Comparison of ENCODE assay signal across 17 cellular contexts in genomic region chr10:5567477-5567876, GRCh38. TPM values are rescaled to one million over a fixed set of nuclear protein-coding genes. Genes with fewer than 3 reads are reported as not detected.
DNase-seq lines count a peak whose midpoint lies in the region; ATAC-seq, FAIRE-seq and TF ChIP-seq lines count a peak whose summit lies in the region.
"Had no signal": no experiment of that assay in that cellular context is flagged by ENCODE, and none has a peak within 500 bp of the region (broad histone marks: within the 10 kb centered on the region; RNA-seq: fewer than 3 reads in every experiment).

No MANE protein-coding gene starts in this region.

- no peak for ATAC-seq in PC-3
- ATAC-seq in gastrocnemius medialis = no peak
- ATAC-seq in heart left ventricle = no peak
- no peak for ATAC-seq in HG02623 (IDR thresholded peaks at IDR 0.05; ENCODE audit: unreplicated experiment)
- ATAC-seq: HCT116 had no signal

- TF ChIP-seq CTCF in mammary epithelial cell (conservative IDR thresholded peaks at IDR 0.05 in 1 of 2, IDR thresholded peaks at IDR 0.05 in 1 of 2; ENCODE audit: extremely low read depth in 1 of 2, insufficient read depth in 1 of 2, low read depth in 1 of 2, low read length in 2 of 2) (no peak), breast epithelium (IDR thresholded peaks at IDR 0.05) (no peak), PC-3 (conservative IDR thresholded peaks at IDR 0.05; ENCODE audit: low read depth, low read length) (no peak), gastrocnemius medialis (IDR thresholded peaks at IDR 0.05 in 4 of 5, conservative IDR thresholded peaks at IDR 0.05 in 1 of 5) (no peak), heart left ventricle (IDR thresholded peaks at IDR 0.05) (no peak)

- no peak for DNase-seq in mammary epithelial cell
- DNase-seq in breast epithelium (ENCODE audit: low spot score in 2 of 2) = no peak
- no peak for DNase-seq in PC-3
- DNase-seq in epithelial cell of prostate (ENCODE audit: low read depth, low spot score) = no peak
- peak; percentile 62 for DNase-seq in small intestine
- no peak for DNase-seq in gastrocnemius medialis
- DNase-seq in heart left ventricle = no peak
- DNase-seq: 8988T, AML-193, Calu3, DMS 273 treated with DMSO at 0.1 percent for 48 hours had no signal

- H3K27me3 ChIP-seq in mammary epithelial cell (ENCODE audit: insufficient read depth, low read length) (no peaks in the 10 kb centered on the region), breast epithelium (no peaks in the 10 kb centered on the region), PC-3 (ENCODE audit: low read length) (no peaks in the 10 kb centered on the region), small intestine (ENCODE audit: control insufficient read depth in 2 of 2, insufficient read depth in 2 of 2, low read length in 2 of 2) (no peaks in the 10 kb centered on the region), gastrocnemius medialis (no peaks in the 10 kb centered on the region), heart left ventricle (no peaks in the 10 kb centered on the region)
- H3K27me3 ChIP-seq: BLaER1 had no signal

- intact Hi-C loops in mammary epithelial cell (cut with micrococcal nuclease) (loop anchor here (5.0 kb wide), 1 partner anchor 125 kb away; no protein-coding TSS in a partner anchor), breast epithelium (cut with DNase I; ENCODE audit: low total_unique reads) (no loop called here), PC-3 (cut with micrococcal nuclease) (no loop called here), gastrocnemius medialis (cut with DNase I; ENCODE audit: low total_unique reads) (no loop called here), heart left ventricle (cut with DNase I) (no loop called here)

- in situ Hi-C loops in mammary epithelial cell (cut with MboI; ENCODE audit: low sequenced_read_pairs in 2 of 2) = no loop called here
- in situ Hi-C loops in gastrocnemius medialis (cut with MboI; ENCODE audit: low sequenced_read_pairs in 4 of 4) = no loop called here

- WGBS in mammary epithelial cell (ENCODE audit: low coverage, missing lambda C conversion rate) = 100% methylated on average over 2 of the region's 2 CpGs
- 15 to 68% (median 46%) methylated on average over 2 of the region's 2 CpGs for WGBS in small intestine, 3 donors
- whole genome bisulfite sequencing in heart left ventricle, 4 donors = 94 to 97% (median 96%) methylated on average over 2 of the region's 2 CpGs

- H3K9ac ChIP-seq in mammary epithelial cell (ENCODE audit: insufficient read depth, low read length) (peak overlapping the region; percentile 90), PC-3 (ENCODE audit: low read length) (no peak overlapping the region)
- H3K9ac ChIP-seq: BLaER1 had no signal

- H4K20me1 ChIP-seq in mammary epithelial cell (ENCODE audit: insufficient read depth, low read length) (no peaks in the 10 kb centered on the region), PC-3 (ENCODE audit: low read length) (no peaks in the 10 kb centered on the region)
- H4K20me1 ChIP-seq: BLaER1 had no signal

- peak overlapping the region; percentile 100 for H3K27ac ChIP-seq in mammary epithelial cell (ENCODE audit: insufficient read depth, low read depth, low read length)
- H3K27ac ChIP-seq in breast epithelium = no peak overlapping the region
- H3K27ac ChIP-seq in PC-3 (ENCODE audit: low read length) = peak overlapping the region; percentile 88
- peak overlapping the region; percentile 100 for H3K27ac ChIP-seq in epithelial cell of prostate
- H3K27ac ChIP-seq in small intestine (ENCODE audit: low read depth in 1 of 2, low read length in 1 of 2) = no peak overlapping the region
- no peak overlapping the region for H3K27ac ChIP-seq in gastrocnemius medialis
- no peak overlapping the region for H3K27ac ChIP-seq in heart left ventricle
- H3K27ac ChIP-seq: BLaER1 had no signal

- POLR2A ChIA-PET in PC-3 (lab: Charles Lee; ENCODE audit: unreplicated experiment) = no interaction called here

- H3F3A ChIP-seq in PC-3 (ENCODE audit: low read length, unreplicated experiment) = no peaks in the 10 kb centered on the region

- TF ChIP-seq POLR2A in breast epithelium (IDR thresholded peaks at IDR 0.05) = no peak
- no peak for TF ChIP-seq POLR2A in gastrocnemius medialis (IDR thresholded peaks at IDR 0.05)
- TF ChIP-seq POLR2A in heart left ventricle (IDR thresholded peaks at IDR 0.05) = no peak

- H3K4me3 ChIP-seq in mammary epithelial cell (replicated peaks in 1 of 3; ENCODE audit: insufficient read depth in 1 of 3, low read depth in 2 of 3, low read length in 3 of 3) (no peak overlapping the region), breast epithelium (no peak overlapping the region), PC-3 (ENCODE audit: low read length) (no peak overlapping the region), small intestine (ENCODE audit: low read depth in 1 of 2, low read length in 2 of 2) (no peak overlapping the region), gastrocnemius medialis (no peak overlapping the region), heart left ventricle (no peak overlapping the region)
- H3K4me3 ChIP-seq: BLaER1 had no signal

- BruUV-seq in mammary epithelial cell (replicated peaks; lab: Mats Ljungman, UMichigan) (no TSS peak), PC-3 (replicated peaks; lab: Mats Ljungman, UMichigan) (no TSS peak)

- peaks cover 49% of the 10 kb centered on the region for H3K4me1 ChIP-seq in mammary epithelial cell (ENCODE audit: insufficient read depth, low read length)
- H3K4me1 ChIP-seq in breast epithelium = no peaks in the 10 kb centered on the region
- peaks cover 42% of the 10 kb centered on the region for H3K4me1 ChIP-seq in PC-3 (ENCODE audit: insufficient read depth, low read length)
- H3K4me1 ChIP-seq in small intestine (ENCODE audit: control insufficient read depth in 2 of 2, insufficient read depth in 1 of 2, low read depth in 1 of 2, low read length in 1 of 2) = peaks cover 0 to 4% of the 10 kb centered on the region in 2 donors
- no peaks in the 10 kb centered on the region for H3K4me1 ChIP-seq in gastrocnemius medialis
- peaks cover 0 to 13% (median 0%) of the 10 kb centered on the region in 12 donors for H3K4me1 ChIP-seq in heart left ventricle
- H3K4me1 ChIP-seq: BLaER1 had no signal

- H3K4me2 ChIP-seq in mammary epithelial cell (ENCODE audit: insufficient read depth, low read depth, low read length) (no peak overlapping the region), PC-3 (ENCODE audit: low read length) (no peak overlapping the region)
- H3K4me2 ChIP-seq: BLaER1 had no signal

- H3K36me3 ChIP-seq in mammary epithelial cell (ENCODE audit: insufficient read depth, low read length) = no peaks in the 10 kb centered on the region
- H3K36me3 ChIP-seq in breast epithelium = no peaks in the 10 kb centered on the region
- H3K36me3 ChIP-seq in PC-3 (ENCODE audit: low read depth, low read length) = no peaks in the 10 kb centered on the region
- no peaks in the 10 kb centered on the region for H3K36me3 ChIP-seq in small intestine (ENCODE audit: control insufficient read depth in 2 of 2, insufficient read depth in 2 of 2, low read length in 2 of 2)
- H3K36me3 ChIP-seq in gastrocnemius medialis = no peaks in the 10 kb centered on the region
- no peaks in the 10 kb centered on the region for H3K36me3 ChIP-seq in heart left ventricle
- H3K36me3 ChIP-seq: BLaER1 had no signal

- H3K9me2 ChIP-seq in PC-3 (replicated peaks; ENCODE audit: low read length) = no peaks in the 10 kb centered on the region

- H2AFZ ChIP-seq in mammary epithelial cell (ENCODE audit: low read depth, low read length) (no peak overlapping the region), PC-3 (ENCODE audit: low read length) (no peak overlapping the region)

- CTCF ChIA-PET in mammary epithelial cell (lab: Charles Lee; ENCODE audit: low non-redundant PET) (no interaction called here), PC-3 (lab: Charles Lee) (interaction anchor here (0.7 kb wide), 1 partner anchor 120 kb away, joined by 4 read pairs; no protein-coding TSS in a partner anchor)

- dilution Hi-C loops in mammary epithelial cell (cut with HindIII; ENCODE audit: low sequenced_read_pairs) = no loop called here

- H3K79me2 ChIP-seq in mammary epithelial cell (ENCODE audit: insufficient read depth, low read length) (no peaks in the 10 kb centered on the region), PC-3 (ENCODE audit: low read length) (no peaks in the 10 kb centered on the region)

- no peak for FAIRE-seq in small intestine (lab: Jason Lieb, UNC)

- H3K9me3 ChIP-seq in mammary epithelial cell (replicated peaks; ENCODE audit: insufficient read depth, low read length) = no peaks in the 10 kb centered on the region
- H3K9me3 ChIP-seq in breast epithelium = no peaks in the 10 kb centered on the region
- no peaks in the 10 kb centered on the region for H3K9me3 ChIP-seq in PC-3 (ENCODE audit: low read length)
- no peaks in the 10 kb centered on the region for H3K9me3 ChIP-seq in small intestine (ENCODE audit: control insufficient read depth, low read depth)
- no peaks in the 10 kb centered on the region for H3K9me3 ChIP-seq in gastrocnemius medialis
- no peaks in the 10 kb centered on the region for H3K9me3 ChIP-seq in heart left ventricle
- H3K9me3 ChIP-seq: BLaER1 had no signal

RNA-seq across cellular contexts. Expression of gene CALML3, which starts 42.7 kb away (rescaled TPM):
- total RNA-seq in mammary epithelial cell (100 to 1,000 TPM; 173 to 704 TPM), breast epithelium (10 to 100 TPM in 1 of 3 donors, 1 to 10 TPM in 1, not detected in 1; 3.6 to 13.5 TPM), PC-3 (2014; rRNA removed) (not detected in 2 replicates), gastrocnemius medialis (not detected), heart left ventricle (not detected)
- polyA plus RNA-seq in mammary epithelial cell (42.3 TPM), small intestine (under 1 TPM in 2 of 3 donors, not detected in 1; 0.07 to 0.27 TPM), heart left ventricle (under 1 TPM in 1 of 2 donors, not detected in 1; 0.03 TPM)
- polyA minus RNA-seq in mammary epithelial cell = 6.0 TPM
- total RNA-seq: Calu3, Daoy, H4 had no signal
- polyA plus RNA-seq: IgD-negative memory B cell had no signal

Comparison
In these comparisons a context has a peak if more than half of its experiments do, and no peak if none do; other contexts are left out.
1. H3K27ac ChIP-seq: peak in mammary epithelial cell (single experiment), PC-3 (single experiment) and epithelial cell of prostate (single experiment); none in breast epithelium (0 of 2), small intestine (0 of 2), gastrocnemius medialis (0 of 4) and heart left ventricle (0 of 12).
2. RNA of gene CALML3, which starts 42.7 kb away (total RNA-seq): 173 to 704 TPM in mammary epithelial cell; 3.6 to 13.5 TPM in breast epithelium, not detected in PC-3, not detected in gastrocnemius medialis and not detected in heart left ventricle; every median in the first group is over 10 times any median in the second.